Comparison of ENCODE assay signal across 26 cellular contexts in genomic region chr7:10216462-10216861, GRCh38.
"Had no signal": no experiment of that assay in that cellular context is flagged by ENCODE, and none has a peak within 500 bp of the region (broad histone marks: within the 10 kb centered on the region; RNA-seq: fewer than 3 reads in every experiment).

No MANE protein-coding gene starts in this region.

- DNase-seq: stimulated activated CD4-positive, alpha-beta T cell treated with anti-CD3 and anti-CD28 coated beads, Interleukin-2, amount 100 ng/mL, for 48 hours; stimulated activated CD4-positive, alpha-beta T cell treated with anti-CD3 and anti-CD28 coated beads, Interleukin-4, amount 100 ng/mL, for 1 hour; stimulated activated CD4-positive, alpha-beta T cell treated with anti-CD3 and anti-CD28 coated beads, Interleukin-4, amount 100 ng/mL, for 24 hours; stimulated activated CD4-positive, alpha-beta T cell treated with anti-CD3 and anti-CD28 coated beads, Interleukin-4, amount 100 ng/mL, for 4 hours; stimulated activated CD8-positive, alpha-beta memory T cell treated with anti-CD3 and anti-CD28 coated beads, Interleukin-4, amount 100 ng/mL, for 48 hours; stimulated activated naive B cell treated with anti-CD40 and anti-IgM and Interleukin-4, amounts not matched to agents 10 μg/mL and 1 μg/mL and 100 μg/mL, for 72 hours; stimulated activated naive CD4-positive, alpha-beta T cell; stimulated activated naive CD4-positive, alpha-beta T cell treated with Interleukin-2 at 50 U/mL for 16 hours; stimulated activated naive CD8-positive, alpha-beta T cell treated with anti-CD3 and anti-CD28 coated beads, Interleukin-15, amount 100 ng/mL, for 72 hours; stimulated activated naive CD8-positive, alpha-beta T cell treated with anti-CD3 and anti-CD28 coated beads, Interleukin-15, Interleukin-2, amounts not matched to agents 100 U/mL and 50 U/mL, for 24 hours; stomach; substantia nigra; testis; thyroid gland; tibial artery; transverse colon; trophoblast cell; upper lobe of left lung; upper lobe of right lung; uterus had no signal

- H3K27ac ChIP-seq: stomach, suprapubic skin, testis, thoracic aorta, thyroid gland, tibial artery, tibial nerve, transverse colon, upper lobe of left lung, upper lobe of right lung, uterus, vagina had no signal

- H3K4me3 ChIP-seq: stomach, suprapubic skin, testis, thoracic aorta, thyroid gland, tibial artery, tibial nerve, transverse colon, upper lobe of left lung, upper lobe of right lung, uterus, vagina had no signal

- ATAC-seq: stimulated activated effector memory CD8-positive, alpha-beta T cell treated with anti-CD3 and anti-CD28 coated beads, Interleukin-12 subunit alpha, Interleukin-12 subunit beta, amount 100 ng/mL, for 72 hours; stimulated activated memory B cell treated with anti-CD40 and anti-IgM and Interleukin-4, amounts not matched to agents 10 μg/mL and 1 μg/mL and 100 μg/mL, for 72 hours; stimulated activated naive B cell treated with anti-CD40 and anti-IgM and Interleukin-4, amounts not matched to agents 10 μg/mL and 1 μg/mL and 100 μg/mL, for 72 hours; stimulated activated naive CD8-positive, alpha-beta T cell treated with anti-CD3 and anti-CD28 coated beads, Interleukin-15, amount 100 ng/mL, for 72 hours; stimulated activated naive CD8-positive, alpha-beta T cell treated with anti-CD3 and anti-CD28 coated beads, Interleukin-15, Interleukin-2, amounts not matched to agents 100 U/mL and 50 U/mL, for 24 hours; upper lobe of right lung had no signal

- H3K36me3 ChIP-seq: stomach, suprapubic skin, thoracic aorta, thyroid gland, tibial artery, tibial nerve, transverse colon, upper lobe of left lung, upper lobe of right lung, uterus, vagina had no signal

- H3K27me3 ChIP-seq: stomach, suprapubic skin, testis, thyroid gland, tibial artery, tibial nerve, transverse colon, upper lobe of left lung, upper lobe of right lung, uterus, vagina had no signal

- H3K9me3 ChIP-seq: testis, thoracic aorta, thyroid gland, tibial artery, upper lobe of right lung, uterus, vagina had no signal
